In genomic region chr6:49551866-49552129, GRCh38 we compare ENCODE assay signal across 9 cellular contexts. TPM values are rescaled to one million over a fixed set of nuclear protein-coding genes. Genes with fewer than 3 reads are reported as not detected.
A peak's percentile ranks its signal among the peaks of the same experiment; 100 is the strongest.
DNase-seq lines count a peak whose midpoint lies in the region; ATAC-seq, FAIRE-seq and TF ChIP-seq lines count a peak whose summit lies in the region.
"Had no signal": no experiment of that assay in that cellular context is flagged by ENCODE, and none has a peak within 500 bp of the region (broad histone marks: within the 10 kb centered on the region; RNA-seq: fewer than 3 reads in every experiment).

No MANE protein-coding gene starts in this region.

- peaks cover 35% of the 10 kb centered on the region for H3F3A ChIP-seq in PC-9 (ENCODE audit: insufficient read depth, low read depth)

- no TSS peak for BruUV-seq in PC-9 (replicated peaks; lab: Mats Ljungman, UMichigan)

- FAIRE-seq in GM18507 (lab: Jason Lieb, UNC) (peak; percentile 47), keratinocyte (lab: Jason Lieb, UNC) (no peak)

- peak; percentile 46 for ATAC-seq in GM21825 (IDR thresholded peaks at IDR 0.05; ENCODE audit: unreplicated experiment)

- dilution Hi-C loops in keratinocyte (cut with MboI; ENCODE audit: extremely low pct_ligation_motif_present, low sequenced_read_pairs), result no loop called here

- H3K9me3 ChIP-seq in PC-9 (ENCODE audit: insufficient read depth, low read depth) (no peaks in the 10 kb centered on the region), keratinocyte (ENCODE audit: control insufficient read depth, low read depth, low read length) (no peaks in the 10 kb centered on the region), uterus (no peaks in the 10 kb centered on the region), Peyer's patch (no peaks in the 10 kb centered on the region)

- no peaks in the 10 kb centered on the region for H3K9me2 ChIP-seq in PC-9 (ENCODE audit: insufficient read depth)

- no peaks in the 10 kb centered on the region for H3K9me1 ChIP-seq in keratinocyte (ENCODE audit: control insufficient read depth, extremely low read depth, insufficient read depth, low read length)

- H3K27me3 ChIP-seq in PC-9 (ENCODE audit: insufficient read depth, low read depth), result no peaks in the 10 kb centered on the region
- H3K27me3 ChIP-seq in keratinocyte (ENCODE audit: control insufficient read depth, extremely low read depth, insufficient read depth, low read length), result no peaks in the 10 kb centered on the region
- no peaks in the 10 kb centered on the region for H3K27me3 ChIP-seq in uterus
- no peaks in the 10 kb centered on the region for H3K27me3 ChIP-seq in Peyer's patch

- H2AFZ ChIP-seq in PC-9 (peak overlapping the region; percentile 93), keratinocyte (ENCODE audit: control insufficient read depth, low read length) (no peak overlapping the region)

- peaks cover 26% of the 10 kb centered on the region for H3K79me2 ChIP-seq in PC-9 (ENCODE audit: low read depth)
- peaks cover 41% of the 10 kb centered on the region for H3K79me2 ChIP-seq in keratinocyte (ENCODE audit: control insufficient read depth, insufficient read depth, low read length)

- intact Hi-C loops in PC-9 (cut with micrococcal nuclease; ENCODE audit: unreplicated experiment) (loop anchor here (10.0 kb wide), 1 partner anchor 113 kb away; no protein-coding TSS in a partner anchor), uterus (cut with DNase I; ENCODE audit: low total_unique reads) (no loop called here)

- CTCF ChIA-PET in PC-9 (lab: Charles Lee), result no interaction called here

- TF ChIP-seq CTCF in PC-9 (conservative IDR thresholded peaks at IDR 0.05) (no peak), keratinocyte (optimal IDR thresholded peaks at IDR 0.05 in 1 of 3, IDR thresholded peaks at IDR 0.05 in 1 of 3, conservative IDR thresholded peaks at IDR 0.05 in 1 of 3; ENCODE audit: extremely low read depth in 1 of 3, insufficient read depth in 2 of 3, low read length in 3 of 3) (no peak), uterus (IDR thresholded peaks at IDR 0.05) (no peak), Peyer's patch (IDR thresholded peaks at IDR 0.05) (no peak)

- H3K4me1 ChIP-seq in PC-9 (replicated peaks; ENCODE audit: insufficient read depth), result peaks cover 45% of the 10 kb centered on the region
- H3K4me1 ChIP-seq in keratinocyte (ENCODE audit: control insufficient read depth, extremely low read depth, insufficient read depth, low read length), result peaks cover 35% of the 10 kb centered on the region
- H3K4me1 ChIP-seq in uterus, result no peaks in the 10 kb centered on the region
- H3K4me1 ChIP-seq in Peyer's patch, result peaks cover 0 to 16% (median 2%) of the 10 kb centered on the region in 4 donors

- TF ChIP-seq POLR2A in uterus (IDR thresholded peaks at IDR 0.05), result no peak
- no peak for TF ChIP-seq POLR2A in Peyer's patch (IDR thresholded peaks at IDR 0.05)

- H3K4me2 ChIP-seq in PC-9 (peak overlapping the region; percentile 81), keratinocyte (ENCODE audit: control insufficient read depth, extremely low read depth, insufficient read depth, low read depth, low read length) (peak overlapping the region; percentile 91)

- H3K36me3 ChIP-seq in PC-9 (ENCODE audit: low read depth) (no peaks in the 10 kb centered on the region; the same call in 1 of the 2 replicates), keratinocyte (ENCODE audit: control insufficient read depth in 2 of 2, extremely low read depth in 1 of 2, insufficient read depth in 2 of 2, low read length in 2 of 2) (peaks cover 0 to 11% of the 10 kb centered on the region in 2 experiments), uterus (no peaks in the 10 kb centered on the region), Peyer's patch (no peaks in the 10 kb centered on the region)

- DNase-seq in GM18507 (ENCODE audit: extremely low spot score, insufficient read length, low read depth) (no peak), PC-9 (no peak), keratinocyte (ENCODE audit: low read depth, low spot score) (no peak), uterus (no peak), Peyer's patch (no peak), GOT3 (lab: John Stamatoyannopoulos, UW) (no peak), NCI-H446 (lab: John Stamatoyannopoulos, UW) (no peak)

- H4K20me1 ChIP-seq in PC-9 (ENCODE audit: insufficient read depth) (no peaks in the 10 kb centered on the region), keratinocyte (ENCODE audit: control insufficient read depth, extremely low read depth, insufficient read depth, low read length) (no peaks in the 10 kb centered on the region)

- POLR2A ChIA-PET in PC-9 (lab: Charles Lee; ENCODE audit: unreplicated experiment), result interaction anchor here (0.6 kb wide), 1 partner anchor 33 kb away, joined by 3 read pairs; no protein-coding TSS in a partner anchor

- H3K4me3 ChIP-seq in PC-9 (peak overlapping the region; percentile 82), keratinocyte (ENCODE audit: control insufficient read depth in 2 of 3, extremely low read depth in 1 of 3, insufficient read depth in 2 of 3, low read depth in 1 of 3, low read length in 3 of 3) (peak overlapping the region; percentile 87 to 96 (median 93)), uterus (peak overlapping the region; percentile 21 to 25), Peyer's patch (peak overlapping the region in 2 of 4 donors; percentile 56 to 65)

- H3K9ac ChIP-seq in keratinocyte (ENCODE audit: control insufficient read depth, extremely low read depth, insufficient read depth, low read length), result peak overlapping the region; percentile 96

- H3K27ac ChIP-seq in PC-9, result peak overlapping the region; percentile 58
- H3K27ac ChIP-seq in keratinocyte (ENCODE audit: control insufficient read depth, insufficient read depth, low read length), result peak overlapping the region; percentile 92
- H3K27ac ChIP-seq in uterus, result no peak overlapping the region
- no peak overlapping the region for H3K27ac ChIP-seq in Peyer's patch

RNA-seq across cellular contexts. Expression of gene C6orf141, which starts 1.3 kb away (rescaled TPM):
- total RNA-seq in PC-9 (2021) (12.3 and 21.9 TPM in 2 replicates), uterus (10 to 100 TPM in 1 of 4 donors, 1 to 10 TPM in 2, under 1 TPM in 1; 0.88 to 18.1 (median 3.5) TPM), Peyer's patch (1 to 10 TPM in 3 of 4 donors, not detected in 1; 4.9 to 8.6 (median 8.2) TPM)
- 20.7 to 59.1 TPM (median 51.6 TPM) in 3 replicates for polyA plus RNA-seq in keratinocyte
- 15.4 TPM for polyA plus RNA-seq in keratinocyte (2011; ENCODE audit: low read depth)
- polyA plus RNA-seq in keratinocyte (2011; cell fraction: cytosol; rRNA removed), result 7.9 and 16.5 TPM in 2 replicates
- 165 and 203 TPM in 2 replicates for polyA plus RNA-seq in keratinocyte (2011; cell fraction: nucleus; rRNA removed)
- polyA plus RNA-seq in keratinocyte (2012; ENCODE audit: low replicate concordance), result 14.2 and 26.9 TPM in 2 replicates
- 4.2 to 23.0 TPM (median 14.0 TPM) in 3 replicates for polyA minus RNA-seq in keratinocyte
- 2.5 TPM for polyA minus RNA-seq in keratinocyte (2011; cell fraction: cytosol; rRNA and poly(A)+ RNA removed)
- polyA minus RNA-seq in keratinocyte (2011; cell fraction: nucleus; rRNA and poly(A)+ RNA removed), result 25.9 and 38.6 TPM in 2 replicates

RNA-seq across cellular contexts. Expression of gene GLYATL3, which starts 52.1 kb away (rescaled TPM):
- total RNA-seq in PC-9 (2021), result not detected in 2 replicates
- polyA plus RNA-seq in keratinocyte, result not detected in 3 replicates
- polyA plus RNA-seq in keratinocyte (2011; ENCODE audit: low read depth), result not detected
- not detected in 2 replicates for polyA plus RNA-seq in keratinocyte (2011; cell fraction: cytosol; rRNA removed)
- not detected in 2 replicates for polyA plus RNA-seq in keratinocyte (2011; cell fraction: nucleus; rRNA removed)
- not detected in 2 replicates for polyA plus RNA-seq in keratinocyte (2012; ENCODE audit: low replicate concordance)
- 0.93 TPM in 1 of 3 replicates, not detected in the others for polyA minus RNA-seq in keratinocyte
- not detected for polyA minus RNA-seq in keratinocyte (2011; cell fraction: cytosol; rRNA and poly(A)+ RNA removed)
- polyA minus RNA-seq in keratinocyte (2011; cell fraction: nucleus; rRNA and poly(A)+ RNA removed), result not detected in 2 replicates
- total RNA-seq in uterus, result not detected
- not detected for total RNA-seq in Peyer's patch
- total RNA-seq: lung had no signal
- polyA plus RNA-seq: lung had no signal

Comparison
In these comparisons a context has a peak if more than half of its experiments do, and no peak if none do; other contexts are left out.
1. H3K27ac ChIP-seq: peak in PC-9 (single experiment) and keratinocyte (single experiment); none in uterus (0 of 2) and Peyer's patch (0 of 4).